In genomic region chrX:19343462-19344206, GRCh38 we compare ENCODE assay signal across 1 cellular context.
TF ChIP-seq lines count a peak whose summit lies in the region.

Gene PDHA1 (plus strand): TSS chrX:19343927. CDS start chrX:19344038, 111 bp downstream.

TF ChIP-seq in HepG2, 621 proteins besides CTCF, POLR2A, EP300 and RAD21 (continued from another document and continues in another):
- TF ChIP-seq HDAC6 (IDR thresholded peaks at IDR 0.05; ENCODE audit: low read depth, low read length) (no peak), SNAPC5 (CRISPR knock-in tag; IDR thresholded peaks at IDR 0.05; ENCODE audit: borderline replicate concordance) (no peak), ZNF282 (IDR thresholded peaks at IDR 0.05; ENCODE audit: partially characterized antibody) (no peak), JDP2 (CRISPR knock-in tag; IDR thresholded peaks at IDR 0.05; ENCODE audit: borderline replicate concordance) (no peak), ZNF781 (CRISPR knock-in tag; IDR thresholded peaks at IDR 0.05; ENCODE audit: borderline replicate concordance, not compliant biosample characterization) (no peak), POGZ (CRISPR knock-in tag; IDR thresholded peaks at IDR 0.05) (peak; percentile 18; the same call in 1 of the 2 replicates), ZNF614 (CRISPR knock-in tag; IDR thresholded peaks at IDR 0.05; ENCODE audit: borderline replicate concordance) (no peak), NR2C2 (CRISPR knock-in tag; IDR thresholded peaks at IDR 0.05; ENCODE audit: borderline replicate concordance) (no peak), ZNF670 (CRISPR knock-in tag; IDR thresholded peaks at IDR 0.05; ENCODE audit: borderline replicate concordance) (no peak), MZF1 (CRISPR knock-in tag; IDR thresholded peaks at IDR 0.05; ENCODE audit: borderline replicate concordance) (no peak), THYN1 (CRISPR knock-in tag; IDR thresholded peaks at IDR 0.05; ENCODE audit: borderline replicate concordance, low read depth) (no peak), PRPF4 (IDR thresholded peaks at IDR 0.05; ENCODE audit: low read depth, low read length, poor library complexity, severe bottlenecking) (no peak), THAP8 (CRISPR knock-in tag; IDR thresholded peaks at IDR 0.05; ENCODE audit: borderline replicate concordance) (no peak), ASH2L (IDR thresholded peaks at IDR 0.05; ENCODE audit: insufficient read length, low read depth, low read length) (no peak), ZNF460 (CRISPR knock-in tag; IDR thresholded peaks at IDR 0.05; ENCODE audit: borderline replicate concordance) (no peak), E2F5 (CRISPR knock-in tag; conservative IDR thresholded peaks at IDR 0.05) (no peak), HBP1 (CRISPR knock-in tag; IDR thresholded peaks at IDR 0.05; ENCODE audit: low read depth) (no peak), ZNF496 (CRISPR knock-in tag; IDR thresholded peaks at IDR 0.05; ENCODE audit: insufficient replicate concordance) (no peak), SMC3 (IDR thresholded peaks at IDR 0.05; ENCODE audit: low read length) (no peak), ZNF792 (CRISPR knock-in tag; IDR thresholded peaks at IDR 0.05) (no peak), ADNP (CRISPR knock-in tag; IDR thresholded peaks at IDR 0.05) (no peak), TSC22D2 (CRISPR knock-in tag; IDR thresholded peaks at IDR 0.05; ENCODE audit: borderline replicate concordance) (no peak), NCOR1 (IDR thresholded peaks at IDR 0.05; ENCODE audit: borderline replicate concordance, low read length) (no peak), PRDM4 (CRISPR knock-in tag; IDR thresholded peaks at IDR 0.05; ENCODE audit: borderline replicate concordance) (no peak), ZBTB8A (CRISPR knock-in tag; IDR thresholded peaks at IDR 0.05; ENCODE audit: borderline replicate concordance, low read depth) (no peak), ZNF230 (CRISPR knock-in tag; IDR thresholded peaks at IDR 0.05) (no peak), ELF1 (CRISPR knock-in tag; IDR thresholded peaks at IDR 0.05) (no peak), ZNF224 (CRISPR knock-in tag; IDR thresholded peaks at IDR 0.05) (no peak), ZNF703 (CRISPR knock-in tag; IDR thresholded peaks at IDR 0.05; ENCODE audit: borderline replicate concordance) (no peak), ZNF546 (CRISPR knock-in tag; conservative IDR thresholded peaks at IDR 0.05) (no peak), ZNF432 (CRISPR knock-in tag; IDR thresholded peaks at IDR 0.05; ENCODE audit: borderline replicate concordance) (no peak), ZNF605 (CRISPR knock-in tag; IDR thresholded peaks at IDR 0.05) (peak; percentile 49; the same call in 1 of the 2 replicates), ZNF747 (CRISPR knock-in tag; IDR thresholded peaks at IDR 0.05; ENCODE audit: borderline replicate concordance) (0 out of 2 replicates have a peak, but pooled peaks have one; percentile 50), ZNF343 (CRISPR knock-in tag; IDR thresholded peaks at IDR 0.05) (no peak), KDM5A (IDR thresholded peaks at IDR 0.05; ENCODE audit: borderline replicate concordance, low read length) (peak; percentile 68; the same call in 1 of the 2 replicates), WIZ (CRISPR knock-in tag; IDR thresholded peaks at IDR 0.05) (no peak), MTF2 (CRISPR knock-in tag; IDR thresholded peaks at IDR 0.05; ENCODE audit: borderline replicate concordance) (no peak), MEIS2 (CRISPR knock-in tag; IDR thresholded peaks at IDR 0.05) (no peak), ZBTB33 (CRISPR knock-in tag; IDR thresholded peaks at IDR 0.05) (no peak), ATF7 (IDR thresholded peaks at IDR 0.05) (no peak), ATF7 (CRISPR knock-in tag; IDR thresholded peaks at IDR 0.05) (no peak)
- TF ChIP-seq, protein P1, sequence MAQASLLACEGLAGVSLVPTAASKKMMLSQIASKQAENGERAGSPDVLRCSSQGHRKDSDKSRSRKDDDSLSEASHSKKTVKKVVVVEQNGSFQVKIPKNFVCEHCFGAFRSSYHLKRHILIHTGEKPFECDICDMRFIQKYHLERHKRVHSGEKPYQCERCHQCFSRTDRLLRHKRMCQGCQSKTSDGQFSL (CRISPR knock-in tag; IDR thresholded peaks at IDR 0.05): no peak
- TF ChIP-seq, protein P2, sequence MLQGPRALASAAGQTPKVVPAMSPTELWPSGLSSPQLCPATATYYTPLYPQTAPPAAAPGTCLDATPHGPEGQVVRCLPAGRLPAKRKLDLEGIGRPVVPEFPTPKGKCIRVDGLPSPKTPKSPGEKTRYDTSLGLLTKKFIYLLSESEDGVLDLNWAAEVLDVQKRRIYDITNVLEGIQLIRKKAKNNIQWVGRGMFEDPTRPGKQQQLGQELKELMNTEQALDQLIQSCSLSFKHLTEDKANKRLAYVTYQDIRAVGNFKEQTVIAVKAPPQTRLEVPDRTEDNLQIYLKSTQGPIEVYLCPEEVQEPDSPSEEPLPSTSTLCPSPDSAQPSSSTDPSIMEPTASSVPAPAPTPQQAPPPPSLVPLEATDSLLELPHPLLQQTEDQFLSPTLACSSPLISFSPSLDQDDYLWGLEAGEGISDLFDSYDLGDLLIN (CRISPR knock-in tag; IDR thresholded peaks at IDR 0.05; ENCODE audit: borderline replicate concordance): no peak
- TF ChIP-seq, protein P3, sequence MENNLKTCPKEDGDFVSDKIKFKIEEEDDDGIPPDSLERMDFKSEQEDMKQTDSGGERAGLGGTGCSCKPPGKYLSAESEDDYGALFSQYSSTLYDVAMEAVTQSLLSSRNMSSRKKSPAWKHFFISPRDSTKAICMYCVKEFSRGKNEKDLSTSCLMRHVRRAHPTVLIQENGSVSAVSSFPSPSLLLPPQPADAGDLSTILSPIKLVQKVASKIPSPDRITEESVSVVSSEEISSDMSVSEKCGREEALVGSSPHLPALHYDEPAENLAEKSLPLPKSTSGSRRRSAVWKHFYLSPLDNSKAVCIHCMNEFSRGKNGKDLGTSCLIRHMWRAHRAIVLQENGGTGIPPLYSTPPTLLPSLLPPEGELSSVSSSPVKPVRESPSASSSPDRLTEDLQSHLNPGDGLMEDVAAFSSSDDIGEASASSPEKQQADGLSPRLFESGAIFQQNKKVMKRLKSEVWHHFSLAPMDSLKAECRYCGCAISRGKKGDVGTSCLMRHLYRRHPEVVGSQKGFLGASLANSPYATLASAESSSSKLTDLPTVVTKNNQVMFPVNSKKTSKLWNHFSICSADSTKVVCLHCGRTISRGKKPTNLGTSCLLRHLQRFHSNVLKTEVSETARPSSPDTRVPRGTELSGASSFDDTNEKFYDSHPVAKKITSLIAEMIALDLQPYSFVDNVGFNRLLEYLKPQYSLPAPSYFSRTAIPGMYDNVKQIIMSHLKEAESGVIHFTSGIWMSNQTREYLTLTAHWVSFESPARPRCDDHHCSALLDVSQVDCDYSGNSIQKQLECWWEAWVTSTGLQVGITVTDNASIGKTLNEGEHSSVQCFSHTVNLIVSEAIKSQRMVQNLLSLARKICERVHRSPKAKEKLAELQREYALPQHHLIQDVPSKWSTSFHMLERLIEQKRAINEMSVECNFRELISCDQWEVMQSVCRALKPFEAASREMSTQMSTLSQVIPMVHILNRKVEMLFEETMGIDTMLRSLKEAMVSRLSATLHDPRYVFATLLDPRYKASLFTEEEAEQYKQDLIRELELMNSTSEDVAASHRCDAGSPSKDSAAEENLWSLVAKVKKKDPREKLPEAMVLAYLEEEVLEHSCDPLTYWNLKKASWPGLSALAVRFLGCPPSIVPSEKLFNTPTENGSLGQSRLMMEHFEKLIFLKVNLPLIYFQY (CRISPR knock-in tag; IDR thresholded peaks at IDR 0.05; ENCODE audit: borderline replicate concordance): no peak
- TF ChIP-seq, protein P4, sequence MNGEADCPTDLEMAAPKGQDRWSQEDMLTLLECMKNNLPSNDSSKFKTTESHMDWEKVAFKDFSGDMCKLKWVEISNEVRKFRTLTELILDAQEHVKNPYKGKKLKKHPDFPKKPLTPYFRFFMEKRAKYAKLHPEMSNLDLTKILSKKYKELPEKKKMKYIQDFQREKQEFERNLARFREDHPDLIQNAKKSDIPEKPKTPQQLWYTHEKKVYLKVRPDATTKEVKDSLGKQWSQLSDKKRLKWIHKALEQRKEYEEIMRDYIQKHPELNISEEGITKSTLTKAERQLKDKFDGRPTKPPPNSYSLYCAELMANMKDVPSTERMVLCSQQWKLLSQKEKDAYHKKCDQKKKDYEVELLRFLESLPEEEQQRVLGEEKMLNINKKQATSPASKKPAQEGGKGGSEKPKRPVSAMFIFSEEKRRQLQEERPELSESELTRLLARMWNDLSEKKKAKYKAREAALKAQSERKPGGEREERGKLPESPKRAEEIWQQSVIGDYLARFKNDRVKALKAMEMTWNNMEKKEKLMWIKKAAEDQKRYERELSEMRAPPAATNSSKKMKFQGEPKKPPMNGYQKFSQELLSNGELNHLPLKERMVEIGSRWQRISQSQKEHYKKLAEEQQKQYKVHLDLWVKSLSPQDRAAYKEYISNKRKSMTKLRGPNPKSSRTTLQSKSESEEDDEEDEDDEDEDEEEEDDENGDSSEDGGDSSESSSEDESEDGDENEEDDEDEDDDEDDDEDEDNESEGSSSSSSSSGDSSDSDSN (CRISPR knock-in tag; IDR thresholded peaks at IDR 0.05): peak; percentile 64
- TF ChIP-seq, protein P5, sequence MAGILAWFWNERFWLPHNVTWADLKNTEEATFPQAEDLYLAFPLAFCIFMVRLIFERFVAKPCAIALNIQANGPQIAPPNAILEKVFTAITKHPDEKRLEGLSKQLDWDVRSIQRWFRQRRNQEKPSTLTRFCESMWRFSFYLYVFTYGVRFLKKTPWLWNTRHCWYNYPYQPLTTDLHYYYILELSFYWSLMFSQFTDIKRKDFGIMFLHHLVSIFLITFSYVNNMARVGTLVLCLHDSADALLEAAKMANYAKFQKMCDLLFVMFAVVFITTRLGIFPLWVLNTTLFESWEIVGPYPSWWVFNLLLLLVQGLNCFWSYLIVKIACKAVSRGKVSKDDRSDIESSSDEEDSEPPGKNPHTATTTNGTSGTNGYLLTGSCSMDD (CRISPR knock-in tag; IDR thresholded peaks at IDR 0.05): no peak
- TF ChIP-seq, protein P6, sequence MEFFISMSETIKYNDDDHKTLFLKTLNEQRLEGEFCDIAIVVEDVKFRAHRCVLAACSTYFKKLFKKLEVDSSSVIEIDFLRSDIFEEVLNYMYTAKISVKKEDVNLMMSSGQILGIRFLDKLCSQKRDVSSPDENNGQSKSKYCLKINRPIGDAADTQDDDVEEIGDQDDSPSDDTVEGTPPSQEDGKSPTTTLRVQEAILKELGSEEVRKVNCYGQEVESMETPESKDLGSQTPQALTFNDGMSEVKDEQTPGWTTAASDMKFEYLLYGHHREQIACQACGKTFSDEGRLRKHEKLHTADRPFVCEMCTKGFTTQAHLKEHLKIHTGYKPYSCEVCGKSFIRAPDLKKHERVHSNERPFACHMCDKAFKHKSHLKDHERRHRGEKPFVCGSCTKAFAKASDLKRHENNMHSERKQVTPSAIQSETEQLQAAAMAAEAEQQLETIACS (CRISPR knock-in tag; IDR thresholded peaks at IDR 0.05): no peak
